ENCODE assay signal across 8 cellular contexts in the genomic region with DNA sequence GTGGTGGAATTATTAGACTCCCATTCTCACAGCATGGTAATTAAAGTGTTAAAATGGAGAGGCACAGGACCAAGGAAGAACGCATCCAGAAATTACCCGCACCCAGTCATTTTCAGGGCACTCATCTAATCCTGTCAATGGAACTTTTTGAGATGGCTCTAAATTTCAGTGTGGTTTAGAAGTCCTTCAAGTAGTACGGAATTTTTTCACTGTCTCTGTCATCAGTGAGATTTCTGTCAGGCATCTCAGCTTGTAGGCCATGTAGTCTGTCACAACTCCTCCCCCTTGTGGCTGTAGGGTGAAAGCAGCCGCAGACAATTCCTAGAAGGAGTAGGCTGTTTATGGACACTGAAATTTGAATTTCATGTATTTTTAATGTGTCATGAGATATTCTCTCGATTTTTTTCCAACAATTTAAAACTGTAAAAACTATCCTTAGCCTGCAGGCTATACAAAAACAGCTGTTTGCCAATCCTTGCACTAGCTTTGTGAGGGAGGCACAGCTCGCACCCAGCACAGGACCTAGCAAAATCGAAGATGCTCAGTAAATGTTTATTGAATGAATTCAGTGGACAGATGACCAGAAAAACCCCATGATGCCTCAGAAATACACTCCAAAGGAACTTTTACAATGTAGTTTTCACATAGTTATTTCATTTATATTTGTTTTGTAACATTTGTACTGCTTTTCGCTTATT. TPM values are rescaled to one million over a fixed set of nuclear protein-coding genes. Genes with fewer than 3 reads are reported as not detected.
A peak's percentile ranks its signal among the peaks of the same experiment; 100 is the strongest.
DNase-seq lines count a peak whose midpoint lies in the region; ATAC-seq and TF ChIP-seq lines count a peak whose summit lies in the region.

No MANE protein-coding gene starts in this region.

- H3K4me3 Mint-ChIP-seq in activated naive CD4-positive, alpha-beta T cell treated with anti-CD3 and anti-CD28 coated beads, Interleukin-2, amount 50 U/mL, for 24 hours, result no peak overlapping the region

- H3K36me3 ChIP-seq in Loucy (ENCODE audit: insufficient read depth, low read length) (no peaks in the 10 kb centered on the region), SJCRH30 (no peaks in the 10 kb centered on the region), trophoblast cell (ENCODE audit: control insufficient read depth in 1 of 2, insufficient read depth in 2 of 2, low read length in 2 of 2) (no peaks in the 10 kb centered on the region), aorta (ENCODE audit: control insufficient read depth in 1 of 2, insufficient read depth in 2 of 2, low read length in 1 of 2) (peaks cover 0 to 2% of the 10 kb centered on the region in 2 donors)

- H3K4ac ChIP-seq in trophoblast cell (ENCODE audit: low read depth, low read length), result no peak overlapping the region

- H4K91ac ChIP-seq in trophoblast cell (ENCODE audit: low read depth, low read length), result no peak overlapping the region

- H4K20me1 ChIP-seq in Loucy (ENCODE audit: insufficient read depth, low read length, poor library complexity, severe bottlenecking), result no peaks in the 10 kb centered on the region

- H3K4me2 ChIP-seq in Loucy (ENCODE audit: low read depth, low read length, poor library complexity, severe bottlenecking) (no peak overlapping the region), trophoblast cell (ENCODE audit: low read length) (no peak overlapping the region)

- H3K4me1 Mint-ChIP-seq in activated naive CD4-positive, alpha-beta T cell treated with anti-CD3 and anti-CD28 coated beads, Interleukin-2, amount 50 U/mL, for 24 hours, result peaks cover 8% of the 10 kb centered on the region

- no peaks in the 10 kb centered on the region for H3K36me3 Mint-ChIP-seq in activated naive CD4-positive, alpha-beta T cell treated with anti-CD3 and anti-CD28 coated beads, Interleukin-2, amount 50 U/mL, for 24 hours

- H3K9me3 Mint-ChIP-seq in activated naive CD4-positive, alpha-beta T cell treated with anti-CD3 and anti-CD28 coated beads, Interleukin-2, amount 50 U/mL, for 24 hours, result no peaks in the 10 kb centered on the region

- H2AFZ ChIP-seq in Loucy (ENCODE audit: low read length) (no peak overlapping the region), trophoblast cell (ENCODE audit: insufficient read depth, low read length, poor library complexity) (no peak overlapping the region)

- H3K79me2 ChIP-seq in Loucy (ENCODE audit: insufficient read depth, low read length) (no peaks in the 10 kb centered on the region), trophoblast cell (ENCODE audit: control insufficient read depth, insufficient read depth, low read length, poor library complexity) (no peaks in the 10 kb centered on the region)

- H3K18ac ChIP-seq in trophoblast cell (ENCODE audit: low read length), result no peak overlapping the region

- no peak overlapping the region for H2AK5ac ChIP-seq in trophoblast cell (ENCODE audit: low read length)

- H3K27ac ChIP-seq in C4-2B (no peak overlapping the region), SJCRH30 (no peak overlapping the region), trophoblast cell (ENCODE audit: low read depth, low read length) (no peak overlapping the region), aorta (ENCODE audit: low read depth in 1 of 2, low read length in 2 of 2) (no peak overlapping the region)

- TF ChIP-seq CTCF in C4-2B (conservative IDR thresholded peaks at IDR 0.05) (peak; percentile 92), Loucy (conservative IDR thresholded peaks at IDR 0.05; ENCODE audit: low read length) (peak; percentile 93)

- no peaks in the 10 kb centered on the region for H3K79me1 ChIP-seq in trophoblast cell (ENCODE audit: low read length)

- peak overlapping the region; percentile 41 for H3K27ac Mint-ChIP-seq in activated naive CD4-positive, alpha-beta T cell treated with anti-CD3 and anti-CD28 coated beads, Interleukin-2, amount 50 U/mL, for 24 hours

- DNase-seq in GM19240 (ENCODE audit: insufficient read length, low spot score), result peak; percentile 11
- peak; percentile 59 to 81 for DNase-seq in SJCRH30
- DNase-seq in glomerular visceral epithelial cell (ENCODE audit: extremely low spot score), result peak; percentile 70
- peak; percentile 61 to 88 for DNase-seq in trophoblast cell
- DNase-seq in aorta, result peak in 1 of 2 donors; percentile 68

- H3K9me2 ChIP-seq in Loucy (replicated peaks; ENCODE audit: low read depth, low read length), result no peaks in the 10 kb centered on the region

- H3K27me3 Mint-ChIP-seq in activated naive CD4-positive, alpha-beta T cell treated with anti-CD3 and anti-CD28 coated beads, Interleukin-2, amount 50 U/mL, for 24 hours, result no peaks in the 10 kb centered on the region

- no peak overlapping the region for H3K14ac ChIP-seq in trophoblast cell (ENCODE audit: low read length)

- WGBS in trophoblast cell (ENCODE audit: extremely low coverage, insufficient coverage, insufficient read length), result no CpG with 5 or more reads among the region's 8 CpGs
- 35 to 36% methylated on average over 8 of the region's 8 CpGs for WGBS in aorta, 2 donors

- no peak overlapping the region for H3K23ac ChIP-seq in trophoblast cell (ENCODE audit: low read length)

- H3K4me1 ChIP-seq in Loucy (ENCODE audit: insufficient read depth, low read length, poor library complexity, severe bottlenecking), result no peaks in the 10 kb centered on the region
- peaks cover under 1% of the 10 kb centered on the region; the same call in 1 of the 2 replicates for H3K4me1 ChIP-seq in SJCRH30
- no peaks in the 10 kb centered on the region for H3K4me1 ChIP-seq in trophoblast cell (ENCODE audit: control insufficient read depth in 1 of 2, insufficient read depth in 2 of 2, low read length in 2 of 2)
- H3K4me1 ChIP-seq in aorta (ENCODE audit: control insufficient read depth in 1 of 2, insufficient read depth in 2 of 2, low read length in 2 of 2), result peaks cover 0 to 3% of the 10 kb centered on the region in 2 donors

- H3K9ac ChIP-seq in Loucy (ENCODE audit: low read depth, low read length, poor library complexity, severe bottlenecking) (no peak overlapping the region), trophoblast cell (ENCODE audit: low read length) (no peak overlapping the region)

- H3K9me3 ChIP-seq in Loucy (ENCODE audit: insufficient read depth, low read depth, low read length), result no peaks in the 10 kb centered on the region
- H3K9me3 ChIP-seq in SJCRH30 (replicated peaks), result no peaks in the 10 kb centered on the region
- H3K9me3 ChIP-seq in trophoblast cell (ENCODE audit: insufficient read depth, low read depth, low read length), result no peaks in the 10 kb centered on the region
- H3K9me3 ChIP-seq in aorta (ENCODE audit: control insufficient read depth, low read length), result no peaks in the 10 kb centered on the region

- no peak overlapping the region for H2BK12ac ChIP-seq in trophoblast cell (ENCODE audit: low read length)

- H4K12ac ChIP-seq in trophoblast cell (ENCODE audit: low read depth, low read length), result no peak overlapping the region

- H3K27me3 ChIP-seq in Loucy (ENCODE audit: insufficient read depth, low read length, poor library complexity, severe bottlenecking), result no peaks in the 10 kb centered on the region
- H3K27me3 ChIP-seq in SJCRH30, result no peaks in the 10 kb centered on the region
- H3K27me3 ChIP-seq in trophoblast cell (ENCODE audit: insufficient read depth, low read length), result no peaks in the 10 kb centered on the region
- no peaks in the 10 kb centered on the region for H3K27me3 ChIP-seq in aorta (ENCODE audit: control insufficient read depth in 1 of 2, insufficient read depth in 2 of 2, low read length in 1 of 2)

- H3K4me3 ChIP-seq in Loucy (ENCODE audit: low read length, poor library complexity, severe bottlenecking), result no peak overlapping the region
- H3K4me3 ChIP-seq in SJCRH30, result no peak overlapping the region
- no peak overlapping the region for H3K4me3 ChIP-seq in trophoblast cell (ENCODE audit: low read depth, low read length)
- H3K4me3 ChIP-seq in aorta (ENCODE audit: low read length in 2 of 2), result no peak overlapping the region

- no peaks in the 10 kb centered on the region for H3F3A ChIP-seq in Loucy (ENCODE audit: low read depth)

- H2BK120ac ChIP-seq in trophoblast cell (ENCODE audit: insufficient read depth, low read length, poor library complexity), result no peak overlapping the region

- no peak overlapping the region for H2BK5ac ChIP-seq in trophoblast cell (ENCODE audit: low read depth, low read length, poor library complexity)

- intact Hi-C loops in aorta (cut with DNase I), result no loop called here

- H4K8ac ChIP-seq in trophoblast cell (ENCODE audit: low read depth, low read length), result no peak overlapping the region

- peak; percentile 78 for ATAC-seq in aorta (ENCODE audit: low FRiP score)

RNA-seq across cellular contexts. Expression of a gene that starts 6.6 kb away (rescaled TPM):
- 52.4 and 54.0 TPM in 2 replicates for total RNA-seq in SJCRH30 (2014; rRNA removed; shearing (Covaris generic))
- 23.4 and 24.6 TPM in 2 replicates for polyA plus RNA-seq in trophoblast cell (2013)
- 10 to 100 TPM; 30.3 to 37.3 TPM for total RNA-seq in aorta
- polyA plus RNA-seq in aorta, result 10 to 100 TPM in 1 of 2 donors, 1 to 10 TPM in 1; 5.1 to 17.6 TPM

RNA-seq across cellular contexts. Expression of a gene that starts 43.8 kb away (rescaled TPM):
- total RNA-seq in SJCRH30 (2014; rRNA removed; shearing (Covaris generic)), result 14.9 and 18.3 TPM in 2 replicates
- 7.7 and 7.9 TPM in 2 replicates for polyA plus RNA-seq in trophoblast cell (2013)
- total RNA-seq in aorta, result 10 to 100 TPM; 19.9 to 24.2 TPM
- polyA plus RNA-seq in aorta, result 10 to 100 TPM in 1 of 2 donors, 1 to 10 TPM in 1; 6.8 to 12.7 TPM
